ENCODE assay signal across 8 cellular contexts in genomic region chr10:89332718-89333281, GRCh38. TPM values are rescaled to one million over a fixed set of nuclear protein-coding genes. Genes with fewer than 3 reads are reported as not detected.
DNase-seq lines count a peak whose midpoint lies in the region; ATAC-seq, FAIRE-seq and TF ChIP-seq lines count a peak whose summit lies in the region.

No MANE protein-coding gene starts in this region.

- H3K27ac ChIP-seq in esophagus squamous epithelium (peak overlapping the region; percentile 68 to 80 (median 76)), gastrocnemius medialis (peak overlapping the region; percentile 56 to 82 (median 72))

- peaks cover 26 to 81% (median 48%) of the 10 kb centered on the region in 3 donors for H3K4me1 ChIP-seq in esophagus squamous epithelium
- H3K4me1 ChIP-seq in gastrocnemius medialis: peaks cover 32 to 51% of the 10 kb centered on the region in 2 donors

- in situ Hi-C loops in gastrocnemius medialis (cut with MboI; ENCODE audit: low sequenced_read_pairs in 4 of 4): no loop called here

- ATAC-seq in gastrocnemius medialis: no peak
- ATAC-seq in HG02678 (IDR thresholded peaks at IDR 0.05; ENCODE audit: unreplicated experiment): no peak

- H3K4me3 ChIP-seq in esophagus squamous epithelium (peak overlapping the region; percentile 11 to 57 (median 32)), gastrocnemius medialis (peak overlapping the region; percentile 33 to 49 (median 42))

- peaks cover 0 to 4% (median 0%) of the 10 kb centered on the region in 3 donors for H3K36me3 ChIP-seq in esophagus squamous epithelium
- H3K36me3 ChIP-seq in gastrocnemius medialis: no peaks in the 10 kb centered on the region

- peak; percentile 17 for DNase-seq in stimulated activated CD4-positive, alpha-beta T cell treated with anti-CD3 and anti-CD28 coated beads, Interleukin-4, amount 100 ng/mL, for 24 hours
- no peak for DNase-seq in stimulated activated CD4-positive, alpha-beta T cell treated with anti-CD3 and anti-CD28 coated beads, Interleukin-4, amount 100 ng/mL, for 4 hours
- no peak for DNase-seq in RCC 7860 (ENCODE audit: low spot score)
- DNase-seq in esophagus squamous epithelium (lab: John Stamatoyannopoulos, UW): no peak
- no peak for DNase-seq in gastrocnemius medialis
- DNase-seq in NCI-H1694 (lab: John Stamatoyannopoulos, UW): no peak
- no peak for DNase-seq in DMS114 treated with DMSO at 0.1 percent for 48 hours (lab: John Stamatoyannopoulos, UW; ENCODE audit: unreplicated experiment)

- TF ChIP-seq CTCF in esophagus squamous epithelium (IDR thresholded peaks at IDR 0.05) (no peak), gastrocnemius medialis (IDR thresholded peaks at IDR 0.05 in 4 of 5, conservative IDR thresholded peaks at IDR 0.05 in 1 of 5) (no peak)

- intact Hi-C loops in esophagus squamous epithelium (cut with DNase I) (no loop called here), gastrocnemius medialis (cut with DNase I; ENCODE audit: low total_unique reads) (no loop called here)

- H3K27me3 ChIP-seq in esophagus squamous epithelium (no peaks in the 10 kb centered on the region), gastrocnemius medialis (no peaks in the 10 kb centered on the region)

- H3K9me3 ChIP-seq in esophagus squamous epithelium (no peaks in the 10 kb centered on the region), gastrocnemius medialis (no peaks in the 10 kb centered on the region)

- WGBS in esophagus squamous epithelium, 2 donors: 21 to 26% methylated on average over 5 of the region's 5 CpGs

- FAIRE-seq in RCC 7860 (lab: Jason Lieb, UNC): peak; percentile 12

- TF ChIP-seq POLR2A in esophagus squamous epithelium (IDR thresholded peaks at IDR 0.05) (no peak), gastrocnemius medialis (IDR thresholded peaks at IDR 0.05) (no peak)

RNA-seq across cellular contexts. Expression of gene IFIT3, which starts 5.0 kb away (rescaled TPM):
- total RNA-seq in esophagus squamous epithelium (10 to 100 TPM in 1 of 4 donors, 1 to 10 TPM in 3; 1.0 to 14.6 (median 4.2) TPM), gastrocnemius medialis (1 to 10 TPM; 2.2 to 8.9 (median 3.7) TPM)

RNA-seq across cellular contexts. Expression of gene IFIT2, which starts 31.0 kb away (rescaled TPM):
- total RNA-seq in esophagus squamous epithelium (1 to 10 TPM in 2 of 4 donors, under 1 TPM in 2; 0.26 to 3.0 (median 1.5) TPM), gastrocnemius medialis (1 to 10 TPM in 1 of 4 donors, under 1 TPM in 3; 0.41 to 2.1 (median 0.78) TPM)

RNA-seq across cellular contexts. Expression of gene IFIT1B, which starts 45.1 kb away (rescaled TPM):
- total RNA-seq in esophagus squamous epithelium (not detected), gastrocnemius medialis (not detected)

RNA-seq across cellular contexts. Expression of gene IFIT1, which starts 59.6 kb away (rescaled TPM):
- total RNA-seq in esophagus squamous epithelium (10 to 100 TPM in 1 of 4 donors, 1 to 10 TPM in 2, under 1 TPM in 1; 0.61 to 12.3 (median 2.6) TPM), gastrocnemius medialis (1 to 10 TPM; 1.8 to 8.9 (median 3.0) TPM)
